In genomic region chr18:48942554-48943261, GRCh38 we compare ENCODE assay signal across 8 cellular contexts. TPM values are rescaled to one million over a fixed set of nuclear protein-coding genes. Genes with fewer than 3 reads are reported as not detected.
A peak's percentile ranks its signal among the peaks of the same experiment; 100 is the strongest.
DNase-seq lines count a peak whose midpoint lies in the region; ATAC-seq and TF ChIP-seq lines count a peak whose summit lies in the region.

No MANE protein-coding gene starts in this region.

- no peak overlapping the region for H3K14ac ChIP-seq in mesenchymal stem cell (ENCODE audit: low read length in 2 of 2)

- H4K8ac ChIP-seq in mesenchymal stem cell (ENCODE audit: low read length): no peak overlapping the region

- TF ChIP-seq CTCF in breast epithelium (IDR thresholded peaks at IDR 0.05): no peak

- H3K79me2 ChIP-seq in ACC112 (ENCODE audit: control insufficient read depth, insufficient read depth, low read length, unreplicated experiment): peaks cover 98% of the 10 kb centered on the region

- H3K27ac ChIP-seq in ACC112 (ENCODE audit: low read depth, low read length) (peak overlapping the region; percentile 75), breast epithelium (peak overlapping the region; percentile 36 to 53), mesenchymal stem cell (ENCODE audit: low read length, poor library complexity, severe bottlenecking) (peak overlapping the region; percentile 91)

- H3K4me1 ChIP-seq in ACC112 (ENCODE audit: control insufficient read depth, insufficient read depth, low read length, unreplicated experiment): peaks cover 81% of the 10 kb centered on the region
- peaks cover 14 to 41% of the 10 kb centered on the region in 2 donors for H3K4me1 ChIP-seq in breast epithelium
- peaks cover 61% of the 10 kb centered on the region for H3K4me1 ChIP-seq in mesenchymal stem cell (ENCODE audit: control insufficient read depth, insufficient read depth, low read depth, low read length)

- H2BK15ac ChIP-seq in mesenchymal stem cell (ENCODE audit: low read depth, poor library complexity, severe bottlenecking): peak overlapping the region; percentile 33

- H3K23ac ChIP-seq in mesenchymal stem cell (ENCODE audit: low read length in 2 of 2): no peak overlapping the region

- H3K9me3 ChIP-seq in breast epithelium (no peaks in the 10 kb centered on the region), mesenchymal stem cell (ENCODE audit: control insufficient read depth, low read length) (no peaks in the 10 kb centered on the region)

- no peak overlapping the region for H2BK120ac ChIP-seq in mesenchymal stem cell (ENCODE audit: low read depth, low read length)

- 7% methylated on average over 12 of the region's 12 CpGs for WGBS in mesenchymal stem cell

- no peak for TF ChIP-seq POLR2A in breast epithelium (IDR thresholded peaks at IDR 0.05)

- H3K4me3 ChIP-seq in ACC112 (ENCODE audit: low read depth, low read length) (peak overlapping the region; percentile 50), breast epithelium (no peak overlapping the region), mesenchymal stem cell (ENCODE audit: insufficient read depth in 1 of 2, low read depth in 1 of 2, low read length in 2 of 2) (peak overlapping the region in 1 of 2 experiments; percentile 41)

- peak overlapping the region; percentile 42 for H2AK5ac ChIP-seq in mesenchymal stem cell (ENCODE audit: low read length, severe bottlenecking)

- peak overlapping the region in 1 of 2 experiments; percentile 51 for H3K18ac ChIP-seq in mesenchymal stem cell (ENCODE audit: low read depth in 1 of 2, low read length in 2 of 2)

- intact Hi-C loops in breast epithelium (cut with DNase I; ENCODE audit: low total_unique reads): no loop called here

- 0 out of 2 replicates have a peak, but pooled peaks cover 7% of the 10 kb centered on the region for H3K36me3 ChIP-seq in ACC112 (ENCODE audit: insufficient read depth, low read length)
- H3K36me3 ChIP-seq in breast epithelium: no peaks in the 10 kb centered on the region
- H3K36me3 ChIP-seq in mesenchymal stem cell (ENCODE audit: control insufficient read depth in 1 of 2, insufficient read depth in 2 of 2, low read depth in 1 of 2, low read length in 2 of 2): peaks cover 42 to 76% of the 10 kb centered on the region in 2 experiments

- H2AFZ ChIP-seq in ACC112 (ENCODE audit: low read length, unreplicated experiment): no peak overlapping the region
- no peak overlapping the region for H2AFZ ChIP-seq in mesenchymal stem cell (ENCODE audit: low read depth, low read length)

- ATAC-seq in HG02759 (IDR thresholded peaks at IDR 0.05; ENCODE audit: unreplicated experiment): peak; percentile 52

- H2BK5ac ChIP-seq in mesenchymal stem cell (ENCODE audit: low read depth, low read length, poor library complexity, severe bottlenecking): peak overlapping the region; percentile 83

- no peaks in the 10 kb centered on the region for H3K79me1 ChIP-seq in mesenchymal stem cell (replicated peaks; ENCODE audit: low read length, poor library complexity, severe bottlenecking)

- H3K27me3 ChIP-seq in ACC112 (ENCODE audit: insufficient read depth, low read length) (no peaks in the 10 kb centered on the region), breast epithelium (no peaks in the 10 kb centered on the region), mesenchymal stem cell (ENCODE audit: control insufficient read depth in 1 of 2, insufficient read depth in 1 of 2, low read length in 2 of 2) (no peaks in the 10 kb centered on the region)

- DNase-seq in breast epithelium (ENCODE audit: low spot score in 2 of 2) (no peak), mesenchymal stem cell (peak; percentile 97), hypothalamus (lab: John Stamatoyannopoulos, UW) (no peak), hippocampal formation (lab: John Stamatoyannopoulos, UW) (no peak), DMS114 treated with DMSO at 0.1 percent for 48 hours (lab: John Stamatoyannopoulos, UW; ENCODE audit: unreplicated experiment) (no peak)
- DNase-seq in activated CD4-positive, CD25-positive, alpha-beta regulatory T cell (lab: John Stamatoyannopoulos, UW): no peak

- H3K4ac ChIP-seq in mesenchymal stem cell (ENCODE audit: low read depth in 1 of 2, low read length in 2 of 2): no peak overlapping the region

- H4K91ac ChIP-seq in mesenchymal stem cell (ENCODE audit: low read length): no peak overlapping the region

- peak overlapping the region; percentile 77 for H3K4me2 ChIP-seq in mesenchymal stem cell (ENCODE audit: low read length, poor library complexity, severe bottlenecking)

- peak overlapping the region; percentile 95 for H3K9ac ChIP-seq in mesenchymal stem cell (ENCODE audit: low read length)

- H2BK12ac ChIP-seq in mesenchymal stem cell (ENCODE audit: low read length in 2 of 2): no peak overlapping the region

RNA-seq across cellular contexts. Expression of gene SMAD7, which starts 8.1 kb away (rescaled TPM):
- total RNA-seq in breast epithelium: 10 to 100 TPM; 17.4 to 21.2 (median 20.6) TPM
- 9.6 TPM for polyA plus RNA-seq in mesenchymal stem cell (2013, experiment 1 of 2)
- 9.9 TPM for polyA plus RNA-seq in mesenchymal stem cell (2013, experiment 2 of 2)
